Comparison of ENCODE assay signal across 17 cellular contexts in the genomic region with DNA sequence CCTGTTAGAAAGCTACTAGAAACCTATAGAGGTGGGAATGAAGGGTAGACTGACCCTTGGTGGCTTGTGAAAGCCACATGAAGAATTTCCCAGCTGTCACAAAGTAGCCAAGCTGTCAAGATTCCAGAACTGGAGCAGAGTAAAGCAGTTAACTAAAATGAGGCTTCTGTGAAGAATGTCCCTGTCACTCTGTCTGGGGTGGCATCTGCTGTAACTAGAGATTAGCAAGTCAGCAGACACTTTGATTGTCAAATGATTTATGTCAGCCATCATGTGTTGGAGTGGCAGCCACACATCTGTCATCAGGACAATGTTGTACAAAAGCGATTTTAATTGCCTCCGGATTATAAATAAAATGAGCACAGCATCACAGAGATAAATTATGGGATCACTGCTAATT.
DNase-seq lines count a peak whose midpoint lies in the region; ATAC-seq, FAIRE-seq and TF ChIP-seq lines count a peak whose summit lies in the region.
"Had no signal": no experiment of that assay in that cellular context is flagged by ENCODE, and none has a peak within 500 bp of the region (broad histone marks: within the 10 kb centered on the region; RNA-seq: fewer than 3 reads in every experiment).

No MANE protein-coding gene starts in this region.

- no peak overlapping the region for H3K4me3 ChIP-seq in right atrium auricular region
- no peak overlapping the region for H3K4me3 ChIP-seq in bronchial epithelial cell (ENCODE audit: low read depth, low read length)

- intact Hi-C loops in left ventricle myocardium superior (cut with micrococcal nuclease) = no loop called here

- no peaks in the 10 kb centered on the region for H3K4me1 ChIP-seq in right atrium auricular region

- DNase-seq in right atrium auricular region (ENCODE audit: low spot score) (no peak), left ventricle myocardium superior (no peak), NCI-H69 (lab: John Stamatoyannopoulos, UW) (peak; percentile 67), bronchial epithelial cell (ENCODE audit: low read depth) (no peak), hypothalamus (lab: John Stamatoyannopoulos, UW) (no peak)
- DNase-seq: AML-193, DMS153, GOT3, HFFc6, NCI-H1048, NCI-H2029, NCI-H526, SK-N-SH, T-cell had no signal

- no peak for ATAC-seq in left ventricle myocardium superior
- no peak for ATAC-seq in HG02885 (IDR thresholded peaks at IDR 0.05; ENCODE audit: poor library complexity, unreplicated experiment)
- ATAC-seq in HG03439 (IDR thresholded peaks at IDR 0.05; ENCODE audit: unreplicated experiment) = no peak
- ATAC-seq: Panc1, T-cell had no signal

- H3K27ac ChIP-seq in right atrium auricular region = peak overlapping the region; percentile 11 to 50

- H3K27me3 ChIP-seq in right atrium auricular region (no peaks in the 10 kb centered on the region), bronchial epithelial cell (ENCODE audit: control insufficient read depth, insufficient read depth, low read length) (no peaks in the 10 kb centered on the region)

- peak; percentile 23 for FAIRE-seq in bronchial epithelial cell (lab: Jason Lieb, UNC)

- H3K9me3 ChIP-seq in right atrium auricular region = no peaks in the 10 kb centered on the region
- H3K9me3 ChIP-seq: SK-N-SH had no signal

- H3K36me3 ChIP-seq in right atrium auricular region (no peaks in the 10 kb centered on the region), bronchial epithelial cell (ENCODE audit: control insufficient read depth, insufficient read depth, low read length) (no peaks in the 10 kb centered on the region)

- no peak for TF ChIP-seq CTCF in right atrium auricular region (IDR thresholded peaks at IDR 0.05)
- TF ChIP-seq CTCF in bronchial epithelial cell (IDR thresholded peaks at IDR 0.05; ENCODE audit: insufficient read depth, low read length, severe bottlenecking) = no peak
